ENCODE assay signal across 8 cellular contexts in the genomic region with DNA sequence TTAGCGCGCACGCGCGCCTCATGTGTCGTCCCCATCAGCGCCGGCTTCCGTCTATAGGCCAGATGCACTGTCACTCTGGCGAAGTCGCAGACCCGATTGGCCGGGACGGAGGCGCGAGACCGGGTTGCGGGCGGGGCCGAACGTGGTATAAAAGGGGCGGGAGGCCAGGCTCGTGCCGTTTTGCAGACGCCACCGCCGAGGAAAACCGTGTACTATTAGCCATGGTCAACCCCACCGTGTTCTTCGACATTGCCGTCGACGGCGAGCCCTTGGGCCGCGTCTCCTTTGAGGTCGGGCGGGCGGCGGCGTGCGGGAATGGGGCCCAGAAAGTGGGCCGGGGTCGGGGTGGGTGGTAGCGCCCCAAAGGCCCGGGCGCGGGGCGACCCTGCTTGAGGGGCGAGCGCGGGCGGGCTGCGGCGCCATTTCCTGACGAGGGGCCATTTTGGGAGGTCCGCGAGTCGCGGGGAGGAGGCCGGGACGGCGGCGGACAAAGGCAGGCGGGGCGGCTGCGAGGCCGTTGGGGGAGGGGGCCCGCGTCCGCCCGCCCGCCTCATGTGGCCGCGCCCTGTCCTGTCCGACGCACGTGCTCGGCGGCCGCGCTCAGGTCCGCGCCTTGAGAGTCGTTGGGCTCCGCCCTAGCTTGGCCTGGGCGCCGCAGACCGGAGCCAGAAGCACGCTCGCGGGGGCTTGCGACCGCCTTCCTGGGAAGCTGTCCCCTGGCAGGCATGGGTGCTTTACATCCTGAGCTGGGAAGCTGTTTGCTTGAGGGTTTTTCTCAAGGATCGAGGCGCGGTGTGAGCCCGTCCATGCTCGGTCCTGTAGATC. TPM values are rescaled to one million over a fixed set of nuclear protein-coding genes. Genes with fewer than 3 reads are reported as not detected.
DNase-seq lines count a peak whose midpoint lies in the region; ATAC-seq and TF ChIP-seq lines count a peak whose summit lies in the region.

A gene (plus strand): TSS at position 178 of the 825 bp plus-strand sequence. CDS start 44 bp downstream, at position 222.

- intact Hi-C loops in aorta (cut with DNase I) = loop anchor here (2.0 to 5.0 kb wide), 3 partner anchors 44 to 51 kb away; a partner anchor contains a TSS

- no peaks in the 10 kb centered on the region for H3K27me3 ChIP-seq in hepatocyte
- no peaks in the 10 kb centered on the region for H3K27me3 ChIP-seq in aorta (ENCODE audit: control insufficient read depth in 1 of 2, insufficient read depth in 2 of 2, low read length in 1 of 2)

- WGBS in hepatocyte (ENCODE audit: low lambda C conversion rate, missing lambda C conversion rate) = 1% methylated on average over 58 of the region's 99 CpGs
- 0 to 1% methylated on average over 76 to 99 of the region's 99 CpGs for WGBS in aorta, 2 donors

- H3K4me1 ChIP-seq in hepatocyte (ENCODE audit: insufficient read depth) (peaks cover 13% of the 10 kb centered on the region), aorta (ENCODE audit: control insufficient read depth in 1 of 2, insufficient read depth in 2 of 2, low read length in 2 of 2) (peaks cover 0 to 4% of the 10 kb centered on the region in 2 donors)

- H3K9me2 ChIP-seq in hepatocyte (replicated peaks; ENCODE audit: insufficient read depth) = no peaks in the 10 kb centered on the region

- peaks cover 49% of the 10 kb centered on the region for H3K79me2 ChIP-seq in hepatocyte

- H3K27ac ChIP-seq in hepatocyte = peak within 1 kb of the TSS; percentile 100
- H3K27ac ChIP-seq in aorta (ENCODE audit: low read depth in 1 of 2, low read length in 2 of 2) = peak within 1 kb of the TSS; percentile 84 to 93

- no peaks in the 10 kb centered on the region for H3K36me3 ChIP-seq in hepatocyte (replicated peaks; ENCODE audit: insufficient read depth, low read depth)
- peaks cover 2 to 6% of the 10 kb centered on the region in 2 donors for H3K36me3 ChIP-seq in aorta (ENCODE audit: control insufficient read depth in 1 of 2, insufficient read depth in 2 of 2, low read length in 1 of 2)

- H3K4me2 ChIP-seq in hepatocyte = peak within 1 kb of the TSS; percentile 92

- ATAC-seq in GM18511 (IDR thresholded peaks at IDR 0.05; ENCODE audit: unreplicated experiment) = peak; percentile 88
- peak; percentile 87 for ATAC-seq in HG03025 (IDR thresholded peaks at IDR 0.05; ENCODE audit: low FRiP score, unreplicated experiment)
- peak; percentile 97 for ATAC-seq in aorta (ENCODE audit: low FRiP score)

- peak; percentile 93 for DNase-seq in NCI-H2081 treated with DMSO at 0.1 percent for 48 hours (lab: John Stamatoyannopoulos, UW)
- peak; percentile 97 for DNase-seq in T1000 (lab: John Stamatoyannopoulos, UW)
- peak; percentile 99 for DNase-seq in astrocyte of the hippocampus (ENCODE audit: low read depth, low spot score)
- DNase-seq in hepatocyte (ENCODE audit: low spot score) = peak; percentile 99
- DNase-seq in renal cortical epithelial cell (ENCODE audit: low read depth) = peak; percentile 89
- peak; percentile 99 for DNase-seq in aorta

- H3K4me3 ChIP-seq in hepatocyte (peak within 1 kb of the TSS; percentile 94), aorta (ENCODE audit: low read length in 2 of 2) (peak within 1 kb of the TSS; percentile 72 to 74)

- H2AFZ ChIP-seq in hepatocyte = peak within 1 kb of the TSS; percentile 91

- no peaks in the 10 kb centered on the region for H3K9me3 ChIP-seq in hepatocyte (ENCODE audit: low read depth)
- no peaks in the 10 kb centered on the region for H3K9me3 ChIP-seq in aorta (ENCODE audit: control insufficient read depth, low read length)

- no peak for TF ChIP-seq CTCF in hepatocyte (IDR thresholded peaks at IDR 0.05; ENCODE audit: poor library complexity)

- peaks cover 41% of the 10 kb centered on the region for H4K20me1 ChIP-seq in hepatocyte (ENCODE audit: insufficient read depth, poor library complexity, severe bottlenecking)

RNA-seq across cellular contexts. Expression of the gene that starts here (rescaled TPM):
- total RNA-seq in hepatocyte (2,189 and 2,465 TPM in 2 replicates), renal cortical epithelial cell (2,537 and 3,633 TPM in 2 replicates), aorta (100 to 1,000 TPM; 729 to 835 TPM)
- polyA plus RNA-seq in hepatocyte (2,123 and 2,231 TPM in 2 replicates), aorta (1,000 to 10,000 TPM; 1,703 to 2,385 TPM)

Comparison
In these comparisons a context has a peak if more than half of its experiments do, and no peak if none do; other contexts are left out.
1. Peak in every context shown above with its lines: DNase-seq, ATAC-seq, H3K4me3 ChIP-seq and H3K27ac ChIP-seq.